In the genomic region with DNA sequence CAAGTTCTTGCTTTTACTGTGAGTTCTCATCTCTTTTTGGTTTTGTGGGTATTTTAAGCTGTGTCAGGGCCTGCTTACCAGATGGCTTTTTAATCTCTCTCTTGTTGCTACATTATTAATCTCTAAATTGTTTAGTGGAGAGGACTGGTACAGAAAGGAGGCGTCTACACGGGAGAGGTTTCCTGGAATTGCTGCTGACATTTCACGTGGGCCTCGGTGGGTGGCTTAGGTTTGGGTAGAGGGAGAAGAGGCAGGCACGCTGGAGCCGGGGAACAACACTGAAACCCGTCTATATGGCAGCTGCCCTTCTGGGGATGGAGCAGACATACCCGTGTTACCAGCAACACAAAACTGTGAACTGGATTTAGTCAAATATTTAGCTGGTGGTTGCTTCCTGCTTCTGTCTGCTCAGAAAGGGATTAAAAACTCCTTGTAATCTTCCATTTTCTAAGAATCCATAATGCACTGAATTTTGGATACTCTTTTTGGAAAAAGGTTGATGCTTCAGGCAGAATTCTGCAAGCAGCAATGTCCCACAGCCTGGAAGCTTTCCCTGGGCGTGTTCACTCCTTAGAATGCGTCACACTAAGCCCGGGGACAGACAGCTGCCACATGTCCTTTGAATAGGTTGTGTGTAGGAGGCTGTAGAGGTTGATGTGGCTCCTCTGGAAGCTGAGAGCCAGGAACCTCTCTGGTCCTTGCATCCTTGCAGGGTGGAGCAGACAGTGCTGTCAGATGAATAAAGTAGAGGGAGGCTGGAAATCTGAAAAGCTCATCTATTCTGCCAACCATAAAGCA, we compare ENCODE assay signal across 22 cellular contexts.
A peak's percentile ranks its signal among the peaks of the same experiment; 100 is the strongest.
DNase-seq lines count a peak whose midpoint lies in the region; ATAC-seq and TF ChIP-seq lines count a peak whose summit lies in the region.
"Had no signal": no experiment of that assay in that cellular context is flagged by ENCODE, and none has a peak within 500 bp of the region (broad histone marks: within the 10 kb centered on the region; RNA-seq: fewer than 3 reads in every experiment).

No MANE protein-coding gene starts in this region.

- H3K4me1 ChIP-seq in PC-3 (ENCODE audit: insufficient read depth, low read length) = no peaks in the 10 kb centered on the region
- H3K4me1 ChIP-seq: left lung, parathyroid adenoma had no signal

- H4K20me1 ChIP-seq in PC-3 (ENCODE audit: low read length) = no peaks in the 10 kb centered on the region

- H3K27ac ChIP-seq in PC-3 (ENCODE audit: low read length) = no peak overlapping the region
- H3K27ac ChIP-seq: epithelial cell of prostate, hepatocyte, KMS-11, left lung, parathyroid adenoma, sigmoid colon had no signal

- no peaks in the 10 kb centered on the region for H3K79me2 ChIP-seq in PC-3 (ENCODE audit: low read length)
- H3K79me2 ChIP-seq: hepatocyte, parathyroid adenoma had no signal

- no peak for TF ChIP-seq CTCF in PC-3 (conservative IDR thresholded peaks at IDR 0.05; ENCODE audit: low read depth, low read length)

- H3K27me3 ChIP-seq in PC-3 (ENCODE audit: low read length) = no peaks in the 10 kb centered on the region
- H3K27me3 ChIP-seq: hepatocyte, left lung, sigmoid colon had no signal

- H3K36me3 ChIP-seq in PC-3 (ENCODE audit: low read depth, low read length) = no peaks in the 10 kb centered on the region
- H3K36me3 ChIP-seq: left lung, sigmoid colon had no signal

- H3F3A ChIP-seq in PC-3 (ENCODE audit: low read length, unreplicated experiment) = no peaks in the 10 kb centered on the region

- H3K4me3 ChIP-seq in PC-3 (ENCODE audit: low read length) = no peak overlapping the region
- H3K4me3 ChIP-seq: hepatocyte, left lung, sigmoid colon had no signal

- CTCF ChIA-PET in PC-3 (lab: Charles Lee) = no interaction called here

- H3K9ac ChIP-seq in PC-3 (ENCODE audit: low read length) = no peak overlapping the region
- H3K9ac ChIP-seq: KMS-11, parathyroid adenoma had no signal

- ATAC-seq in PC-3 (no peak), esophagus mucosa (peak; percentile 57)
- ATAC-seq: left lung had no signal

- peak; percentile 68 for DNase-seq in D341Med (ENCODE audit: low spot score)
- DNase-seq in PC-3 = peak; percentile 6
- DNase-seq in posterior cingulate gyrus = peak in 8 of 10 donors; percentile 49 to 93 (median 62)
- DNase-seq in NCI-H69 (lab: John Stamatoyannopoulos, UW) = no peak
- DNase-seq in dermis blood vessel endothelial cell = no peak
- DNase-seq in DMS 273 treated with DMSO at 0.1 percent for 48 hours (lab: John Stamatoyannopoulos, UW) = no peak
- DNase-seq: activated CD4-positive, alpha-beta T cell treated with anti-CD3 and anti-CD28 coated beads, Interleukin-2, amount 10 ng/mL, durations not matched to agents 7 days and 5 days; activated naive CD4-positive, alpha-beta T cell treated with anti-CD3 and anti-CD28 coated beads for 36 hours; central memory CD4-positive, alpha-beta T cell; GF-D8; immature natural killer cell; left lung; midbrain; NCI-H1436 treated with DMSO at 0.1 percent for 48 hours; NCI-H774; sigmoid colon; T-helper 9 cell had no signal

- intact Hi-C loops in PC-3 (cut with micrococcal nuclease) = no loop called here
- intact Hi-C loops in posterior cingulate gyrus (cut with DNase I) = no loop called here

- H3K9me3 ChIP-seq in PC-3 (ENCODE audit: low read length) = no peaks in the 10 kb centered on the region
- H3K9me3 ChIP-seq: left lung, sigmoid colon had no signal

- POLR2A ChIA-PET in PC-3 (lab: Charles Lee; ENCODE audit: unreplicated experiment) = no interaction called here

- no peak overlapping the region for H3K4me2 ChIP-seq in PC-3 (ENCODE audit: low read length)
- H3K4me2 ChIP-seq: hepatocyte, KMS-11 had no signal

- H3K9me2 ChIP-seq in PC-3 (replicated peaks; ENCODE audit: low read length) = no peaks in the 10 kb centered on the region

- no peak overlapping the region for H2AFZ ChIP-seq in PC-3 (ENCODE audit: low read length)
- H2AFZ ChIP-seq: hepatocyte, parathyroid adenoma had no signal

- BruUV-seq in PC-3 (replicated peaks; lab: Mats Ljungman, UMichigan) = no TSS peak

Comparison
In these comparisons a context has a peak if more than half of its experiments do, and no peak if none do; other contexts are left out.
1. DNase-seq: peak in D341Med (single experiment), PC-3 (single experiment) and posterior cingulate gyrus (8 of 10); none in NCI-H69 (single experiment), dermis blood vessel endothelial cell (single experiment) and DMS 273 treated with DMSO at 0.1 percent for 48 hours (single experiment).